Comparison of ENCODE assay signal across 8 cellular contexts in the genomic region with DNA sequence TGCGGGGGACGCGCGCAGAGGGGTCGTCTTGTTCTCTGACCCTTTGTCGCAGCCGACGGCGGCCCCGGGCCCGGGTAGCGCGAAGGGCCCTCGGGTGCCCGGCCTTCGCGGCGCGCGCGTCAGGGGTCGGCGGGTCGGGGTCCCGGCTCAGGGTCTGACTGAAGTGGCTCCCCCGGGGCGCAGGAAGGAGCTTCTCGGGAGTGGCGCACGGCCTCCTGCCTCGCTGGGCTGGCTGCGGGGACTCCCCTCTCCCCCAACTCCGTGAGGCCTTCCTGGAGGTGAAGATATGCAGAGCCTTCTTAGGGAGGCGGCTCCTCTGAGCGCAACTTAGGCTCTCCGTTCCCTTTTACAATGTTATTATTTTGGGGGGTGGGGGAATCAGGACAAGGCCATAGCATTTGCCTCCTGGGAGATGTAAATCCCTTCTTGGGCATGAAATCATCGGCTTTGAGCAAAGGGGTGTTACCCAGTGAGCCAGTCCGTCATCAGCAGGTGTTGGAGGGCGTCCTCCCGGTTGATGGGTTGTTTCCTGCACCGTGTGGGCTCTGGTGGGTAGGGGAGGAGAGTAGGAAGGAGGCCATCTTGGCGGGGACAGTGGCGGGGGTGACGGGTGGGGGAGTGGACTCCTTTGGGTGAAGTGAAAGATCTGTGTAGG. TPM values are rescaled to one million over a fixed set of nuclear protein-coding genes. Genes with fewer than 3 reads are reported as not detected.
DNase-seq lines count a peak whose midpoint lies in the region; ATAC-seq, FAIRE-seq and TF ChIP-seq lines count a peak whose summit lies in the region.

No MANE protein-coding gene starts in this region.

- H3K79me2 ChIP-seq in endothelial cell of umbilical vein (ENCODE audit: control insufficient read depth, insufficient read depth, low read length): peaks cover 26% of the 10 kb centered on the region

- DNase-seq in Ammon's horn (ENCODE audit: low spot score): peak; percentile 62
- DNase-seq in NCI-H82 treated with DMSO at 0.1 percent for 48 hours (lab: John Stamatoyannopoulos, UW; ENCODE audit: unreplicated experiment): peak; percentile 48
- DNase-seq in activated CD8-positive, alpha-beta memory T cell treated with anti-CD3 and anti-CD28 coated beads, Interleukin-2, amount 50 U/mL, for 4 hours: peak; percentile 58
- DNase-seq in endothelial cell of umbilical vein (ENCODE audit: low read depth, low spot score): peak; percentile 56
- peak; percentile 30 for DNase-seq in mucosa of gallbladder (ENCODE audit: low spot score)
- DNase-seq in stimulated activated CD8-positive, alpha-beta memory T cell treated with anti-CD3 and anti-CD28 coated beads, Interleukin-7, amount 100 ng/mL, for 4 hours (ENCODE audit: low read depth in 2 of 2): peak; percentile 41 to 55

- CTCF ChIA-PET in endothelial cell of umbilical vein (lab: Charles Lee): interaction anchor here (0.8 to 5.6 kb wide), 24 partner anchors 9 to 525 kb away, joined by 3 to 371 read pairs (median 4); no protein-coding TSS in a partner anchor

- H3K9me3 ChIP-seq in endothelial cell of umbilical vein (replicated peaks; ENCODE audit: control insufficient read depth, insufficient read depth, low read length): no peaks in the 10 kb centered on the region

- no TSS peak for BruUV-seq in endothelial cell of umbilical vein (replicated peaks; lab: Mats Ljungman, UMichigan)

- TF ChIP-seq CTCF in endothelial cell of umbilical vein (IDR thresholded peaks at IDR 0.05; ENCODE audit: extremely low read depth in 1 of 2, insufficient read depth in 1 of 2, low read depth in 1 of 2, low read length in 2 of 2): no peak

- peak; percentile 46 for ATAC-seq in HG03354 (IDR thresholded peaks at IDR 0.05; ENCODE audit: poor library complexity, severe bottlenecking, unreplicated experiment)

- TF ChIP-seq POLR2A in GM19099 (IDR thresholded peaks at IDR 0.05; ENCODE audit: extremely low read depth, insufficient read length, low read depth) (peak; percentile 22), endothelial cell of umbilical vein (IDR thresholded peaks at IDR 0.05; ENCODE audit: low read depth, low read length) (no peak)

- H3K9ac ChIP-seq in endothelial cell of umbilical vein (replicated peaks; ENCODE audit: extremely low read depth, insufficient read depth, low read length): peak overlapping the region; percentile 80

- H3K9me1 ChIP-seq in endothelial cell of umbilical vein (replicated peaks; ENCODE audit: control insufficient read depth, extremely low read depth, insufficient read depth, low read length): no peaks in the 10 kb centered on the region

- H2AFZ ChIP-seq in endothelial cell of umbilical vein (ENCODE audit: low read depth, low read length): peak overlapping the region; percentile 40

- H3K4me3 ChIP-seq in endothelial cell of umbilical vein (replicated peaks in 1 of 3; ENCODE audit: insufficient read depth in 1 of 3, low read depth in 1 of 3, low read length in 3 of 3): peak overlapping the region; percentile 55 to 87 (median 58)

- H3K4me2 ChIP-seq in endothelial cell of umbilical vein (ENCODE audit: insufficient read depth, low read length): peak overlapping the region; percentile 62

- H4K20me1 ChIP-seq in endothelial cell of umbilical vein (replicated peaks; ENCODE audit: control insufficient read depth, extremely low read depth, insufficient read depth, low read length): no peaks in the 10 kb centered on the region

- intact Hi-C loops in endothelial cell of umbilical vein (cut with micrococcal nuclease): loop anchor here (2.0 to 10.0 kb wide), 2 partner anchors 227 to 321 kb away; no protein-coding TSS in a partner anchor

- POLR2A ChIA-PET in endothelial cell of umbilical vein (lab: Charles Lee): interaction anchor here (0.6 to 1.5 kb wide), 6 partner anchors 8 to 95 kb away, joined by 3 to 27 read pairs (median 3); no protein-coding TSS in a partner anchor

- peak overlapping the region; percentile 50 for H3K27ac ChIP-seq in endothelial cell of umbilical vein (ENCODE audit: insufficient read depth, low read depth, low read length)

- FAIRE-seq in endothelial cell of umbilical vein (lab: Jason Lieb, UNC): no peak

- H3K27me3 ChIP-seq in endothelial cell of umbilical vein (ENCODE audit: control insufficient read depth in 2 of 2, insufficient read depth in 2 of 2, low read length in 2 of 2): no peaks in the 10 kb centered on the region

- H3K36me3 ChIP-seq in endothelial cell of umbilical vein (ENCODE audit: control insufficient read depth in 2 of 2, extremely low read depth in 1 of 2, insufficient read depth in 2 of 2, low read length in 2 of 2): no peaks in the 10 kb centered on the region

- H3K4me1 ChIP-seq in endothelial cell of umbilical vein (ENCODE audit: control insufficient read depth, extremely low read depth, insufficient read depth, low read length): peaks cover 10% of the 10 kb centered on the region

- dilution Hi-C loops in endothelial cell of umbilical vein (cut with MboI; ENCODE audit: extremely low pct_ligation_motif_present, low sequenced_read_pairs): no loop called here

TF ChIP-seq in endothelial cell of umbilical vein, 7 proteins besides CTCF, POLR2A, EP300 and RAD21:
- TF ChIP-seq MYC (IDR thresholded peaks at IDR 0.05; ENCODE audit: low read depth, low read length) (no peak), GATA2 (IDR thresholded peaks at IDR 0.05; ENCODE audit: insufficient read depth, insufficient read length, low read depth, low read length) (no peak), POLR2AphosphoS5 (IDR thresholded peaks at IDR 0.05; ENCODE audit: insufficient read depth, low read depth, low read length) (no peak), JUN (IDR thresholded peaks at IDR 0.05; ENCODE audit: borderline replicate concordance, insufficient read depth, insufficient read length, low read depth) (no peak), EZH2 (IDR thresholded peaks at IDR 0.05; ENCODE audit: borderline replicate concordance, low read depth, low read length, severe bottlenecking) (no peak), FOS (IDR thresholded peaks at IDR 0.05; ENCODE audit: borderline replicate concordance, insufficient read depth, low read length) (no peak)
- TF ChIP-seq, protein P1, sequence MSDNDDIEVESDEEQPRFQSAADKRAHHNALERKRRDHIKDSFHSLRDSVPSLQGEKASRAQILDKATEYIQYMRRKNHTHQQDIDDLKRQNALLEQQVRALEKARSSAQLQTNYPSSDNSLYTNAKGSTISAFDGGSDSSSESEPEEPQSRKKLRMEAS (IDR thresholded peaks at IDR 0.05; ENCODE audit: insufficient read depth, insufficient read length): no peak

RNA-seq across cellular contexts. Expression of gene CDS2, which starts 0.5 kb away (rescaled TPM):
- total RNA-seq in endothelial cell of umbilical vein (48.1 and 49.0 TPM in 2 replicates), mucosa of gallbladder (53.0 TPM)
- polyA plus RNA-seq in endothelial cell of umbilical vein: 39.5 and 47.0 TPM in 2 replicates
- polyA plus RNA-seq in endothelial cell of umbilical vein (2011; cell fraction: cytosol; rRNA removed): 22.9 and 24.9 TPM in 2 replicates
- polyA plus RNA-seq in endothelial cell of umbilical vein (2011; cell fraction: nucleus; rRNA removed): 19.1 and 25.9 TPM in 2 replicates
- polyA plus RNA-seq in endothelial cell of umbilical vein (2012): 30.0 and 30.7 TPM in 2 replicates
- 122 and 166 TPM in 2 replicates for polyA minus RNA-seq in endothelial cell of umbilical vein
- 7.8 TPM for polyA minus RNA-seq in endothelial cell of umbilical vein (2011; cell fraction: cytosol; rRNA and poly(A)+ RNA removed)
- polyA minus RNA-seq in endothelial cell of umbilical vein (2011; cell fraction: nucleus; rRNA and poly(A)+ RNA removed): 20.5 and 42.7 TPM in 2 replicates

RNA-seq across cellular contexts. Expression of gene PCNA, which starts 7.6 kb away (rescaled TPM):
- total RNA-seq in endothelial cell of umbilical vein (161 and 175 TPM in 2 replicates), mucosa of gallbladder (43.9 TPM)
- polyA plus RNA-seq in endothelial cell of umbilical vein: 261 and 295 TPM in 2 replicates
- polyA plus RNA-seq in endothelial cell of umbilical vein (2011; cell fraction: cytosol; rRNA removed): 260 and 295 TPM in 2 replicates
- 125 and 178 TPM in 2 replicates for polyA plus RNA-seq in endothelial cell of umbilical vein (2011; cell fraction: nucleus; rRNA removed)
- 108 and 212 TPM in 2 replicates for polyA plus RNA-seq in endothelial cell of umbilical vein (2012)
- polyA minus RNA-seq in endothelial cell of umbilical vein: 94.7 and 108 TPM in 2 replicates
- polyA minus RNA-seq in endothelial cell of umbilical vein (2011; cell fraction: cytosol; rRNA and poly(A)+ RNA removed): 273 TPM
- 36.3 and 38.9 TPM in 2 replicates for polyA minus RNA-seq in endothelial cell of umbilical vein (2011; cell fraction: nucleus; rRNA and poly(A)+ RNA removed)

RNA-seq across cellular contexts. Expression of gene TMEM230, which starts 14.5 kb away (rescaled TPM):
- total RNA-seq in endothelial cell of umbilical vein (80.5 and 93.3 TPM in 2 replicates), mucosa of gallbladder (107 TPM)
- polyA plus RNA-seq in endothelial cell of umbilical vein: 139 and 146 TPM in 2 replicates
- 131 and 137 TPM in 2 replicates for polyA plus RNA-seq in endothelial cell of umbilical vein (2011; cell fraction: cytosol; rRNA removed)
- polyA plus RNA-seq in endothelial cell of umbilical vein (2011; cell fraction: nucleus; rRNA removed): 37.7 and 42.2 TPM in 2 replicates
- polyA plus RNA-seq in endothelial cell of umbilical vein (2012): 134 and 142 TPM in 2 replicates
- 78.7 and 82.3 TPM in 2 replicates for polyA minus RNA-seq in endothelial cell of umbilical vein
- 17.3 TPM for polyA minus RNA-seq in endothelial cell of umbilical vein (2011; cell fraction: cytosol; rRNA and poly(A)+ RNA removed)
- polyA minus RNA-seq in endothelial cell of umbilical vein (2011; cell fraction: nucleus; rRNA and poly(A)+ RNA removed): 19.9 and 20.0 TPM in 2 replicates

Comparison
In these comparisons a context has a peak if more than half of its experiments do, and no peak if none do; other contexts are left out.
1. Peak in every context shown above with its lines: DNase-seq, ATAC-seq, H3K4me3 ChIP-seq and H3K27ac ChIP-seq.